Comparison of ENCODE assay signal across 8 cellular contexts in the genomic region with DNA sequence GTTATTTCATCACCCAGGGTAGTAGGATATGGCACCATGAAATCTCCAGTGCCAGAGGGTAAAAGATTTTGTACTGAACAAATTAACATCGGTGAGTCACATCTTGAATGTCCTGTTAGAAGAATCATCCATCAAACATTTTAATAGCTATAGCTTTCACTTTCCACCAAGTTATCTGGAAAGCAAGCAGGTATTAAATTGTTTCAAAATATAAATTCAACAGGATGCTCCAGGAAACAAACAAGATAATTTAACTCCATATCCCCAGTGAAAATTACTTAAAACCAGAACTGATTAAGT. TPM values are rescaled to one million over a fixed set of nuclear protein-coding genes. Genes with fewer than 3 reads are reported as not detected.
A peak's percentile ranks its signal among the peaks of the same experiment; 100 is the strongest.
DNase-seq lines count a peak whose midpoint lies in the region; ATAC-seq, FAIRE-seq and TF ChIP-seq lines count a peak whose summit lies in the region.

No MANE protein-coding gene starts in this region.

- peak overlapping the region; percentile 96 to 98 for H3K27ac ChIP-seq in A549

- WGBS in A549 (ENCODE audit: missing lambda C conversion rate), result 0% methylated on average over 1 of the region's 1 CpG

- H3K4me3 Mint-ChIP-seq in activated naive CD8-positive, alpha-beta T cell treated with anti-CD3 and anti-CD28 coated beads for 36 hours, result peak overlapping the region; percentile 37

- peaks cover 74% of the 10 kb centered on the region for H3K4me1 ChIP-seq in A549

- POLR2A ChIA-PET in A549 (lab: Yijun Ruan, JAX), result interaction anchor here (0.7 to 5.2 kb wide), 8 partner anchors 14 to 125 kb away, joined by 3 to 36 read pairs (median 6); a partner anchor contains a TSS

- H3K9me3 ChIP-seq in A549, result no peaks in the 10 kb centered on the region

- DNase-seq in A549 (ENCODE audit: low read depth in 1 of 2, low spot score in 1 of 2), result peak; percentile 43 to 56
- peak; percentile 68 for DNase-seq in H4 (ENCODE audit: low spot score)
- no peak for DNase-seq in activated naive CD8-positive, alpha-beta T cell treated with anti-CD3 and anti-CD28 coated beads for 36 hours
- DNase-seq in kidney tubule cell (ENCODE audit: low spot score), result peak; percentile 73
- no peak for DNase-seq in DMS153 treated with DMSO at 0.1 percent for 48 hours (lab: John Stamatoyannopoulos, UW; ENCODE audit: unreplicated experiment)
- no peak for DNase-seq in stimulated activated CD4-positive, alpha-beta T cell treated with anti-CD3 and anti-CD28 coated beads, Interleukin-2, amount 100 ng/mL, for 48 hours
- DNase-seq in HuH-7 (ENCODE audit: low spot score), result no peak

- TF ChIP-seq EP300 in A549 (IDR thresholded peaks at IDR 0.05), result no peak

- H3K4me1 Mint-ChIP-seq in activated naive CD8-positive, alpha-beta T cell treated with anti-CD3 and anti-CD28 coated beads for 36 hours, result peaks cover 71% of the 10 kb centered on the region

- H3K36me3 Mint-ChIP-seq in activated naive CD8-positive, alpha-beta T cell treated with anti-CD3 and anti-CD28 coated beads for 36 hours, result peaks cover 9% of the 10 kb centered on the region

- no peak for TF ChIP-seq POLR2A in A549 (IDR thresholded peaks at IDR 0.05; ENCODE audit: low read length)

- no peak for ATAC-seq in A549
- ATAC-seq in GM21576 (IDR thresholded peaks at IDR 0.05; ENCODE audit: unreplicated experiment), result no peak

- peak overlapping the region; percentile 84 for H3K4me2 ChIP-seq in A549

- H3K27me3 Mint-ChIP-seq in activated naive CD8-positive, alpha-beta T cell treated with anti-CD3 and anti-CD28 coated beads for 36 hours, result no peaks in the 10 kb centered on the region

- no peak for TF ChIP-seq CTCF in A549 (IDR thresholded peaks at IDR 0.05)

- no peaks in the 10 kb centered on the region for H3K9me3 Mint-ChIP-seq in activated naive CD8-positive, alpha-beta T cell treated with anti-CD3 and anti-CD28 coated beads for 36 hours

- H3K4me3 ChIP-seq in A549, result peak overlapping the region; percentile 77

- H3K27ac Mint-ChIP-seq in activated naive CD8-positive, alpha-beta T cell treated with anti-CD3 and anti-CD28 coated beads for 36 hours, result no peak overlapping the region

- FAIRE-seq in A549 (lab: Jason Lieb, UNC), result peak; percentile 86

- no peak for TF ChIP-seq RAD21 in A549 (conservative IDR thresholded peaks at IDR 0.05 in 1 of 2, IDR thresholded peaks at IDR 0.05 in 1 of 2)

- CTCF ChIA-PET in A549 (lab: Yijun Ruan, JAX), result interaction anchor here (0.7 to 3.6 kb wide), 21 partner anchors 9 to 864 kb away, joined by 3 to 55 read pairs (median 5); a partner anchor contains a TSS

TF ChIP-seq in A549, 52 proteins besides CTCF, POLR2A, EP300 and RAD21:
- TF ChIP-seq ZNF302 (CRISPR knock-in tag; IDR thresholded peaks at IDR 0.05) (no peak), ZFP36 (IDR thresholded peaks at IDR 0.05; ENCODE audit: borderline replicate concordance, partially characterized antibody) (no peak), CHD2 (IDR thresholded peaks at IDR 0.05; ENCODE audit: low read length, partially characterized antibody) (no peak), FOSL2 (IDR thresholded peaks at IDR 0.05) (peak; percentile 68), FOSL2 (CRISPR knock-in tag; IDR thresholded peaks at IDR 0.05) (peak; percentile 87), TP53 (CRISPR knock-in tag; IDR thresholded peaks at IDR 0.05) (no peak), RARB (CRISPR knock-in tag; IDR thresholded peaks at IDR 0.05) (no peak), RFX5 (IDR thresholded peaks at IDR 0.05) (no peak), JUN (IDR thresholded peaks at IDR 0.05) (peak in 1 of 2 experiments; percentile 37; a peak in 1 of 5 replicates), RCOR1 (IDR thresholded peaks at IDR 0.05; ENCODE audit: low read depth, low read length) (no peak), CEBPB (IDR thresholded peaks at IDR 0.05) (peak; percentile 55 to 69; a peak in 3 of 4 replicates)
- TF ChIP-seq, protein P1, sequence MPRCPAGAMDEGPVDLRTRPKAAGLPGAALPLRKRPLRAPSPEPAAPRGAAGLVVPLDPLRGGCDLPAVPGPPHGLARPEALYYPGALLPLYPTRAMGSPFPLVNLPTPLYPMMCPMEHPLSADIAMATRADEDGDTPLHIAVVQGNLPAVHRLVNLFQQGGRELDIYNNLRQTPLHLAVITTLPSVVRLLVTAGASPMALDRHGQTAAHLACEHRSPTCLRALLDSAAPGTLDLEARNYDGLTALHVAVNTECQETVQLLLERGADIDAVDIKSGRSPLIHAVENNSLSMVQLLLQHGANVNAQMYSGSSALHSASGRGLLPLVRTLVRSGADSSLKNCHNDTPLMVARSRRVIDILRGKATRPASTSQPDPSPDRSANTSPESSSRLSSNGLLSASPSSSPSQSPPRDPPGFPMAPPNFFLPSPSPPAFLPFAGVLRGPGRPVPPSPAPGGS (IDR thresholded peaks at IDR 0.05), result no peak; the same call in 2 of the 3 replicates

RNA-seq across cellular contexts. Expression of a gene that starts 2.4 kb away (rescaled TPM):
- polyA plus RNA-seq in A549 (2011; rRNA removed), result 57.7 and 63.8 TPM in 2 replicates
- 19.9 and 25.2 TPM in 2 replicates for polyA plus RNA-seq in A549 (2012; cell fraction: cytosol; rRNA removed)
- polyA plus RNA-seq in A549 (2012; cell fraction: nucleus; rRNA removed), result 12.5 and 13.7 TPM in 2 replicates
- polyA plus RNA-seq in A549 (2017; fragmentation: RNase III; extraction: RNeasy Plus Mini Kit Qiagen cat#74134 plus additional on column Dnase treatment), result 48.1 to 55.5 TPM (median 50.3 TPM) in 3 replicates
- polyA minus RNA-seq in A549 (2011; rRNA and poly(A)+ RNA removed), result 83.1 and 90.7 TPM in 2 replicates
- 50.4 and 60.6 TPM in 2 replicates for total RNA-seq in H4 (2014; rRNA removed; shearing (Covaris generic))
- 10 to 100 TPM; 22.8 to 23.0 TPM for total RNA-seq in activated naive CD8-positive, alpha-beta T cell treated with anti-CD3 and anti-CD28 coated beads for 36 hours

RNA-seq across cellular contexts. Expression of a gene that starts 21.4 kb away (rescaled TPM):
- 332 and 490 TPM in 2 replicates for polyA plus RNA-seq in A549 (2011; rRNA removed)
- 272 and 316 TPM in 2 replicates for polyA plus RNA-seq in A549 (2012; cell fraction: cytosol; rRNA removed)
- 597 and 706 TPM in 2 replicates for polyA plus RNA-seq in A549 (2012; cell fraction: nucleus; rRNA removed)
- polyA plus RNA-seq in A549 (2017; fragmentation: RNase III; extraction: RNeasy Plus Mini Kit Qiagen cat#74134 plus additional on column Dnase treatment), result 364 to 399 TPM (median 368 TPM) in 3 replicates
- polyA minus RNA-seq in A549 (2011; rRNA and poly(A)+ RNA removed), result 330 and 342 TPM in 2 replicates
- 432 and 491 TPM in 2 replicates for total RNA-seq in H4 (2014; rRNA removed; shearing (Covaris generic))
- total RNA-seq in activated naive CD8-positive, alpha-beta T cell treated with anti-CD3 and anti-CD28 coated beads for 36 hours, result 100 to 1,000 TPM; 441 to 469 TPM

RNA-seq across cellular contexts. Expression of a gene that starts 30.4 kb away (rescaled TPM):
- polyA plus RNA-seq in A549 (2011; rRNA removed) (44.3 and 54.8 TPM in 2 replicates), A549 (2017; fragmentation: RNase III; extraction: RNeasy Plus Mini Kit Qiagen cat#74134 plus additional on column Dnase treatment) (70.7 to 103 TPM (median 90.6 TPM) in 3 replicates)
- polyA plus RNA-seq in A549 (2012; cell fraction: cytosol; rRNA removed), result 47.9 and 48.0 TPM in 2 replicates
- polyA plus RNA-seq in A549 (2012; cell fraction: nucleus; rRNA removed), result 222 and 260 TPM in 2 replicates
- polyA minus RNA-seq in A549 (2011; rRNA and poly(A)+ RNA removed), result 20.1 and 41.6 TPM in 2 replicates
- total RNA-seq in H4 (2014; rRNA removed; shearing (Covaris generic)), result 7.4 and 8.1 TPM in 2 replicates
- total RNA-seq in activated naive CD8-positive, alpha-beta T cell treated with anti-CD3 and anti-CD28 coated beads for 36 hours, result under 1 TPM; 0.14 to 0.18 TPM

Comparison
In these comparisons a context has a peak if more than half of its experiments do, and no peak if none do; other contexts are left out.
1. DNase-seq: peak in A549 (2 of 2), H4 (single experiment) and kidney tubule cell (single experiment); none in activated naive CD8-positive, alpha-beta T cell treated with anti-CD3 and anti-CD28 coated beads for 36 hours (single experiment), DMS153 treated with DMSO at 0.1 percent for 48 hours (single experiment), stimulated activated CD4-positive, alpha-beta T cell treated with anti-CD3 and anti-CD28 coated beads, Interleukin-2, amount 100 ng/mL, for 48 hours (0 of 2) and HuH-7 (single experiment).